ENCODE assay signal across 11 cellular contexts in genomic region chr5:173094012-173094661, GRCh38. TPM values are rescaled to one million over a fixed set of nuclear protein-coding genes. Genes with fewer than 3 reads are reported as not detected.
DNase-seq lines count a peak whose midpoint lies in the region; ATAC-seq, FAIRE-seq and TF ChIP-seq lines count a peak whose summit lies in the region.
"Had no signal": no experiment of that assay in that cellular context is flagged by ENCODE, and none has a peak within 500 bp of the region (broad histone marks: within the 10 kb centered on the region; RNA-seq: fewer than 3 reads in every experiment).

No MANE protein-coding gene starts in this region.

- H3K9ac ChIP-seq in K562 (ENCODE audit: insufficient read depth in 1 of 2, low read depth in 2 of 2, low read length in 2 of 2): no peak overlapping the region

- TF ChIP-seq CTCF in K562 (IDR thresholded peaks at IDR 0.05 in 2 of 3, conservative IDR thresholded peaks at IDR 0.05 in 1 of 3; ENCODE audit: insufficient read depth in 2 of 3, low read depth in 1 of 3, low read length in 3 of 3) (no peak), kidney epithelial cell (IDR thresholded peaks at IDR 0.05; ENCODE audit: insufficient read depth, low read length, poor library complexity, severe bottlenecking) (no peak), thoracic aorta (IDR thresholded peaks at IDR 0.05) (no peak)

- no peak overlapping the region for H3K4me3 ChIP-seq in K562
- no peak overlapping the region for H3K4me3 ChIP-seq in kidney epithelial cell (ENCODE audit: low read depth, low read length)
- H3K4me3 ChIP-seq in thoracic aorta: no peak overlapping the region

- H3K4me1 Mint-ChIP-seq in activated T-cell treated with anti-CD3 and anti-CD28 coated beads, Interleukin-2, amount 50 U/mL, for 24 hours (ENCODE audit: low read depth): peaks cover 64% of the 10 kb centered on the region
- H3K4me1 Mint-ChIP-seq in activated T-helper 17 cell treated with anti-CD3 and anti-CD28 coated beads, Interleukin-2, amount 50 U/mL, for 72 hours: peaks cover 25% of the 10 kb centered on the region

- H4K20me1 ChIP-seq in K562 (replicated peaks; ENCODE audit: control insufficient read depth, insufficient read depth, low read length): no peaks in the 10 kb centered on the region

- no peak overlapping the region for H3K27ac ChIP-seq in K562 (ENCODE audit: extremely low read depth, low read depth, low read length)
- H3K27ac ChIP-seq in thoracic aorta: peak overlapping the region; percentile 2 to 11

- H3K27me3 ChIP-seq in K562 (ENCODE audit: control insufficient read depth in 2 of 2, insufficient read depth in 2 of 2, low read length in 2 of 2) (no peaks in the 10 kb centered on the region), kidney epithelial cell (ENCODE audit: control insufficient read depth, insufficient read depth, low read length) (no peaks in the 10 kb centered on the region), thoracic aorta (replicated peaks; ENCODE audit: insufficient read depth) (no peaks in the 10 kb centered on the region)

- peak overlapping the region; percentile 70 for H3K27ac Mint-ChIP-seq in activated T-cell treated with anti-CD3 and anti-CD28 coated beads, Interleukin-2, amount 50 U/mL, for 24 hours
- no peak overlapping the region for H3K27ac Mint-ChIP-seq in activated T-helper 17 cell treated with anti-CD3 and anti-CD28 coated beads, Interleukin-2, amount 50 U/mL, for 72 hours
- H3K27ac Mint-ChIP-seq: stimulated activated memory B cell treated with anti-CD40 and anti-IgM and Interleukin-4, amounts not matched to agents 10 μg/mL and 1 μg/mL and 100 μg/mL, for 72 hours had no signal

- in situ Hi-C loops in K562 (cut with MboI): no loop called here

- 0 out of 5 replicates have a peak, but pooled peaks cover 0 to 5% of the 10 kb centered on the region in 2 experiments for H3K4me1 ChIP-seq in K562 (replicated peaks in 1 of 2; ENCODE audit: control insufficient read depth in 2 of 2, insufficient read depth in 2 of 2, low read length in 2 of 2)
- H3K4me1 ChIP-seq in thoracic aorta (ENCODE audit: control insufficient read depth in 1 of 2, low read depth in 2 of 2): peaks cover 17 to 55% of the 10 kb centered on the region in 2 donors

- BruUV-seq in K562 (replicated peaks; lab: Mats Ljungman, UMichigan): no TSS peak

- no peak for TF ChIP-seq RAD21 in K562 (CRISPR knock-in tag; conservative IDR thresholded peaks at IDR 0.05 in 1 of 2, IDR thresholded peaks at IDR 0.05 in 1 of 2)

- no peaks in the 10 kb centered on the region for H3K27me3 Mint-ChIP-seq in activated T-cell treated with anti-CD3 and anti-CD28 coated beads, Interleukin-2, amount 50 U/mL, for 24 hours
- no peaks in the 10 kb centered on the region for H3K27me3 Mint-ChIP-seq in activated T-helper 17 cell treated with anti-CD3 and anti-CD28 coated beads, Interleukin-2, amount 50 U/mL, for 72 hours
- H3K27me3 Mint-ChIP-seq: stimulated activated memory B cell treated with anti-CD40 and anti-IgM and Interleukin-4, amounts not matched to agents 10 μg/mL and 1 μg/mL and 100 μg/mL, for 72 hours had no signal

- peaks cover 19% of the 10 kb centered on the region for H3K36me3 Mint-ChIP-seq in activated T-cell treated with anti-CD3 and anti-CD28 coated beads, Interleukin-2, amount 50 U/mL, for 24 hours (ENCODE audit: low read depth)
- H3K36me3 Mint-ChIP-seq in activated T-helper 17 cell treated with anti-CD3 and anti-CD28 coated beads, Interleukin-2, amount 50 U/mL, for 72 hours (ENCODE audit: low read depth): peaks cover 23% of the 10 kb centered on the region

- no peaks in the 10 kb centered on the region for H3K9me1 ChIP-seq in K562 (ENCODE audit: control insufficient read depth, insufficient read depth, low read length)

- no peak for TF ChIP-seq EP300 in K562 (IDR thresholded peaks at IDR 0.05; ENCODE audit: low read length)

- CTCF ChIA-PET in K562 (lab: Yijun Ruan, JAX; ENCODE audit: low intra/inter-chr PET ratio): no interaction called here

- H3K4me3 Mint-ChIP-seq in activated T-cell treated with anti-CD3 and anti-CD28 coated beads, Interleukin-2, amount 50 U/mL, for 24 hours: no peak overlapping the region
- no peak overlapping the region for H3K4me3 Mint-ChIP-seq in activated T-helper 17 cell treated with anti-CD3 and anti-CD28 coated beads, Interleukin-2, amount 50 U/mL, for 72 hours
- H3K4me3 Mint-ChIP-seq: stimulated activated memory B cell treated with anti-CD40 and anti-IgM and Interleukin-4, amounts not matched to agents 10 μg/mL and 1 μg/mL and 100 μg/mL, for 72 hours had no signal

- no peak for DNase-seq in activated T-cell treated with anti-CD3 and anti-CD28 coated beads, Interleukin-2, amount 50 U/mL, for 24 hours
- DNase-seq in activated T-cell treated with anti-CD3 and anti-CD28 coated beads, Interleukin-2, amount 50 U/mL, for 48 hours: no peak
- DNase-seq in K562 (ENCODE audit: extremely low read depth in 1 of 4, low spot score in 3 of 4) (no peak), kidney epithelial cell (ENCODE audit: low read depth) (peak; percentile 9), thoracic aorta (ENCODE audit: low spot score) (no peak), frontal cortex (ENCODE audit: low spot score in 2 of 2) (no peak)
- DNase-seq: NCI-H1105, SIG-M5 had no signal

- FAIRE-seq in K562 (lab: Jason Lieb, UNC) (no peak), frontal cortex (lab: Jason Lieb, UNC) (no peak)

- POLR2A ChIA-PET in K562 (lab: Yijun Ruan, JAX): interaction anchor here (1.4 kb wide), 1 partner anchor 9 kb away, joined by 3 read pairs; no protein-coding TSS in a partner anchor

- no peaks in the 10 kb centered on the region for H3K9me3 ChIP-seq in K562 (replicated peaks; ENCODE audit: control insufficient read depth, insufficient read depth, low read depth, low read length)
- no peaks in the 10 kb centered on the region for H3K9me3 ChIP-seq in thoracic aorta

- H3K9me3 Mint-ChIP-seq in activated T-cell treated with anti-CD3 and anti-CD28 coated beads, Interleukin-2, amount 50 U/mL, for 24 hours: no peaks in the 10 kb centered on the region
- H3K9me3 Mint-ChIP-seq in activated T-helper 17 cell treated with anti-CD3 and anti-CD28 coated beads, Interleukin-2, amount 50 U/mL, for 72 hours: no peaks in the 10 kb centered on the region
- H3K9me3 Mint-ChIP-seq: stimulated activated memory B cell treated with anti-CD40 and anti-IgM and Interleukin-4, amounts not matched to agents 10 μg/mL and 1 μg/mL and 100 μg/mL, for 72 hours had no signal

- intact Hi-C loops in K562 (cut with micrococcal nuclease): no loop called here

- H3K36me3 ChIP-seq in K562 (ENCODE audit: control insufficient read depth, insufficient read depth, low read length): peaks cover 6% of the 10 kb centered on the region; the same call in 1 of the 3 replicates
- no peaks in the 10 kb centered on the region for H3K36me3 ChIP-seq in kidney epithelial cell (ENCODE audit: control insufficient read depth, insufficient read depth, low read length)
- H3K36me3 ChIP-seq in thoracic aorta: peaks cover 7% of the 10 kb centered on the region

- WGBS in K562 (ENCODE audit: insufficient coverage, low coverage, missing lambda C conversion rate): 26% methylated on average over 4 of the region's 4 CpGs

- no peak overlapping the region for H3K4me2 ChIP-seq in K562 (ENCODE audit: insufficient read depth, low read length)

- no peak overlapping the region for H2AFZ ChIP-seq in K562 (ENCODE audit: low read depth, low read length)

- no peaks in the 10 kb centered on the region for H3K79me2 ChIP-seq in K562 (ENCODE audit: control insufficient read depth, insufficient read depth, low read length)

- ATAC-seq in K562: no peak
- ATAC-seq in thoracic aorta (ENCODE audit: insufficient number of reproducible peaks, low FRiP score, low read depth): no peak
- ATAC-seq in HG03045 (IDR thresholded peaks at IDR 0.05; ENCODE audit: unreplicated experiment): no peak
- ATAC-seq in activated T-helper 17 cell treated with anti-CD3 and anti-CD28 coated beads, Interleukin-2, amount 50 U/mL, for 72 hours (replicated peaks): no peak
- ATAC-seq: stimulated activated memory B cell treated with anti-CD40 and anti-IgM and Interleukin-4, amounts not matched to agents 10 μg/mL and 1 μg/mL and 100 μg/mL, for 72 hours had no signal

- TF ChIP-seq POLR2A in K562 (conservative IDR thresholded peaks at IDR 0.05): no peak

RNA-seq across cellular contexts. Expression of gene CREBRF, which starts 38.0 kb away (rescaled TPM):
- total RNA-seq in K562 (2011; cell fraction: chromatin; rRNA removed; ENCODE audit: low replicate concordance): 11.5 and 33.0 TPM in 2 replicates
- total RNA-seq in K562 (2011; cell fraction: nucleolus; rRNA removed): 7.8 and 10.5 TPM in 2 replicates
- 14.4 and 25.6 TPM in 2 replicates for total RNA-seq in K562 (2011; cell fraction: nucleoplasm; rRNA removed)
- total RNA-seq in K562 (2014; rRNA removed): 3.2 and 3.6 TPM in 2 replicates
- 4.5 and 6.1 TPM in 2 replicates for total RNA-seq in K562 (2014; rRNA removed; fragmentation: Illumina TruSeq; extraction: Trizol)
- 2.9 and 3.1 TPM in 2 replicates for total RNA-seq in K562 (2015; rRNA removed; fragmentation: Illumina TruSeq; extraction: Trizol)
- 3.8 TPM in 2 replicates for total RNA-seq in K562 (2021)
- 4.7 and 4.9 TPM in 2 replicates for polyA plus RNA-seq in K562 (2011; rRNA removed)
- polyA plus RNA-seq in K562 (2011; cell fraction: cytosol; rRNA removed): 0.85 and 1.8 TPM in 2 replicates
- polyA plus RNA-seq in K562 (2011; cell fraction: nucleus; rRNA removed): 8.7 and 9.9 TPM in 2 replicates
- polyA plus RNA-seq in K562 (2012): 2.0 and 5.1 TPM in 2 replicates
- 2.4 and 4.8 TPM in 2 replicates for polyA plus RNA-seq in K562 (2014; fragmentation: Illumina TruSeq; extraction: Trizol)
- 1 to 10 TPM; 1.1 to 1.3 TPM for polyA plus RNA-seq in K562 (2014; fragmentation: Nextera tagmentation; extraction: Ambion mirVana)
- polyA plus RNA-seq in K562 (2014; rRNA removed): 2.0 and 2.8 TPM in 2 replicates
- polyA minus RNA-seq in K562 (2011; rRNA and poly(A)+ RNA removed): 10.9 and 15.9 TPM in 2 replicates
- polyA minus RNA-seq in K562 (2011; cell fraction: cytosol; rRNA and poly(A)+ RNA removed): 4.4 and 4.5 TPM in 2 replicates
- 7.5 and 10.6 TPM in 2 replicates for polyA minus RNA-seq in K562 (2011; cell fraction: nucleus; rRNA and poly(A)+ RNA removed)
- total RNA-seq in kidney epithelial cell: 11.4 and 13.1 TPM in 2 replicates
- total RNA-seq in thoracic aorta: 10 to 100 TPM; 39.3 to 43.5 TPM
- 34.2 TPM for total RNA-seq in frontal cortex
- 10 to 100 TPM; 10.5 to 29.5 TPM for total RNA-seq in activated T-helper 17 cell treated with anti-CD3 and anti-CD28 coated beads, Interleukin-2, amount 50 U/mL, for 72 hours

RNA-seq across cellular contexts. Expression of gene BNIP1, which starts 50.2 kb away (rescaled TPM):
- 12.2 and 15.0 TPM in 2 replicates for total RNA-seq in K562 (2011; cell fraction: chromatin; rRNA removed; ENCODE audit: low replicate concordance)
- 13.2 and 15.0 TPM in 2 replicates for total RNA-seq in K562 (2011; cell fraction: nucleolus; rRNA removed)
- 14.5 and 20.2 TPM in 2 replicates for total RNA-seq in K562 (2011; cell fraction: nucleoplasm; rRNA removed)
- total RNA-seq in K562 (2014; rRNA removed) (18.8 and 21.0 TPM in 2 replicates), K562 (2014; rRNA removed; fragmentation: Illumina TruSeq; extraction: Trizol) (25.8 and 26.2 TPM in 2 replicates), K562 (2015; rRNA removed; fragmentation: Illumina TruSeq; extraction: Trizol) (20.3 and 21.6 TPM in 2 replicates), K562 (2021) (18.9 and 21.3 TPM in 2 replicates), kidney epithelial cell (14.4 and 17.8 TPM in 2 replicates), thoracic aorta (1 to 10 TPM; 4.9 to 7.8 TPM), frontal cortex (16.3 TPM)
- polyA plus RNA-seq in K562 (2011; rRNA removed) (30.5 and 30.6 TPM in 2 replicates), K562 (2014; fragmentation: Illumina TruSeq; extraction: Trizol) (26.5 and 27.4 TPM in 2 replicates), K562 (2014; fragmentation: Nextera tagmentation; extraction: Ambion mirVana) (10 to 100 TPM; 54.9 to 65.0 TPM), K562 (2014; rRNA removed) (23.0 and 23.2 TPM in 2 replicates)
- 24.0 and 26.5 TPM in 2 replicates for polyA plus RNA-seq in K562 (2011; cell fraction: cytosol; rRNA removed)
- polyA plus RNA-seq in K562 (2011; cell fraction: nucleus; rRNA removed): 15.2 and 16.7 TPM in 2 replicates
- polyA plus RNA-seq in K562 (2012): 16.5 and 17.1 TPM in 2 replicates
- polyA minus RNA-seq in K562 (2011; rRNA and poly(A)+ RNA removed): 12.8 and 15.1 TPM in 2 replicates
- 4.2 and 5.1 TPM in 2 replicates for polyA minus RNA-seq in K562 (2011; cell fraction: cytosol; rRNA and poly(A)+ RNA removed)
- 3.0 and 5.7 TPM in 2 replicates for polyA minus RNA-seq in K562 (2011; cell fraction: nucleus; rRNA and poly(A)+ RNA removed)
- 10 to 100 TPM; 13.0 to 18.5 TPM for total RNA-seq in activated T-helper 17 cell treated with anti-CD3 and anti-CD28 coated beads, Interleukin-2, amount 50 U/mL, for 72 hours
